Comparison of ENCODE assay signal across 8 cellular contexts in the genomic region with DNA sequence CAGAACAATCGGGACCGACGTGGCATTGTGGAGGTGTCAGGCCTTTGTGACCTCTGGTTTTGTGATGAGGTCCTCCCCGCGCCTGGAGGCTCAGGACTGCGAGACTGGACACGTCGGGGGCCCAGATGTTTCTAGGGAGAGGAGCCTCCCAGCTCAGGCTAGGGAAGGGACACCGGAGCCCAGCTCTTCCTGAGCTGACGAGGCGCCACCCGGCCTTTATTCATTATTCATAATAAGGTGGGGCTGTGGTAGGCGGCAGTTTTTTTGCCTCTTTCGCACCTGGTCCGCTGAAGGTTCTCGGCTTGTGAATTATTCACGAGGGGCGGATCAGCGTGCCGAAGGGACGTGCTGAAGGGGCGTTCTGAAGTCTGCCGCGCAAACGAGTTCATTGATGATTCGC. TPM values are rescaled to one million over a fixed set of nuclear protein-coding genes. Genes with fewer than 3 reads are reported as not detected.
DNase-seq lines count a peak whose midpoint lies in the region; ATAC-seq and TF ChIP-seq lines count a peak whose summit lies in the region.

No MANE protein-coding gene starts in this region.

- H3K36me3 ChIP-seq in H7 (replicated peaks; ENCODE audit: control insufficient read depth, insufficient read depth, low read length), result peaks cover 6% of the 10 kb centered on the region
- peaks cover 33% of the 10 kb centered on the region for H3K36me3 ChIP-seq in OCI-LY7 (ENCODE audit: insufficient read depth, low read length)
- peaks cover 1% of the 10 kb centered on the region for H3K36me3 ChIP-seq in right atrium auricular region

- CTCF ChIA-PET in OCI-LY7 (lab: Charles Lee; ENCODE audit: unreplicated experiment), result no interaction called here

- peaks cover 37% of the 10 kb centered on the region for H3K79me2 ChIP-seq in OCI-LY7 (ENCODE audit: insufficient read depth, low read depth, low read length)

- peak overlapping the region; percentile 93 for H3K27ac Mint-ChIP-seq in activated T-helper 2 cell treated with anti-CD3 and anti-CD28 coated beads, Interferon-gamma antibody, Interleukin-2, Interleukin-4, amounts not matched to agents 10 μg/mL and 5 μg/mL and 100 μg/mL, durations not matched to agents 14 hours and 24 hours and 36 hours

- H3K27ac ChIP-seq in OCI-LY7 (ENCODE audit: low read depth, low read length, poor library complexity, severe bottlenecking), result peak overlapping the region; percentile 99
- peak overlapping the region in 1 of 2 donors; percentile 70 for H3K27ac ChIP-seq in right atrium auricular region

- ATAC-seq in GM19023 (IDR thresholded peaks at IDR 0.05; ENCODE audit: unreplicated experiment), result no peak

- peak overlapping the region; percentile 96 for H3K4me2 ChIP-seq in OCI-LY7 (ENCODE audit: low read length)

- H3K4me3 ChIP-seq in H7 (ENCODE audit: insufficient read depth, low read depth, low read length), result peak overlapping the region; percentile 69
- H3K4me3 ChIP-seq in OCI-LY7 (ENCODE audit: low read depth, low read length, poor library complexity, severe bottlenecking), result peak overlapping the region; percentile 94
- peak overlapping the region; percentile 41 to 59 for H3K4me3 ChIP-seq in right atrium auricular region

- no peaks in the 10 kb centered on the region for H3K9me2 ChIP-seq in OCI-LY7 (ENCODE audit: insufficient read depth, low read length)

- no peak for TF ChIP-seq CTCF in OCI-LY7 (conservative IDR thresholded peaks at IDR 0.05; ENCODE audit: low read length)
- TF ChIP-seq CTCF in right atrium auricular region (IDR thresholded peaks at IDR 0.05), result no peak

- no TSS peak for BruUV-seq in OCI-LY7 (replicated peaks; lab: Mats Ljungman, UMichigan)

- H3K27me3 Mint-ChIP-seq in activated T-helper 2 cell treated with anti-CD3 and anti-CD28 coated beads, Interferon-gamma antibody, Interleukin-2, Interleukin-4, amounts not matched to agents 10 μg/mL and 5 μg/mL and 100 μg/mL, durations not matched to agents 14 hours and 24 hours and 36 hours (ENCODE audit: low read depth), result no peaks in the 10 kb centered on the region

- H3K4me1 Mint-ChIP-seq in activated T-helper 2 cell treated with anti-CD3 and anti-CD28 coated beads, Interferon-gamma antibody, Interleukin-2, Interleukin-4, amounts not matched to agents 10 μg/mL and 5 μg/mL and 100 μg/mL, durations not matched to agents 14 hours and 24 hours and 36 hours (ENCODE audit: low read depth), result peaks cover 29% of the 10 kb centered on the region

- no peaks in the 10 kb centered on the region for H3K9me3 ChIP-seq in OCI-LY7 (ENCODE audit: low read length)
- H3K9me3 ChIP-seq in right atrium auricular region, result no peaks in the 10 kb centered on the region

- no peaks in the 10 kb centered on the region for H3K9me3 Mint-ChIP-seq in activated T-helper 2 cell treated with anti-CD3 and anti-CD28 coated beads, Interferon-gamma antibody, Interleukin-2, Interleukin-4, amounts not matched to agents 10 μg/mL and 5 μg/mL and 100 μg/mL, durations not matched to agents 14 hours and 24 hours and 36 hours

- H3K27me3 ChIP-seq in H7 (ENCODE audit: control insufficient read depth, insufficient read depth, low read length), result peaks cover 4% of the 10 kb centered on the region
- no peaks in the 10 kb centered on the region for H3K27me3 ChIP-seq in right atrium auricular region

- POLR2A ChIA-PET in OCI-LY7 (lab: Charles Lee), result interaction anchor here (0.6 to 1.4 kb wide), 6 partner anchors 26 to 662 kb away, joined by 3 to 8 read pairs (median 4); partner anchors contain the start of genes NDUFB11, RBM10 and USP11

- DNase-seq in H7 (peak; percentile 58), OCI-LY7 (ENCODE audit: low spot score) (peak; percentile 89), right atrium auricular region (ENCODE audit: low spot score) (no peak), GM19240 (ENCODE audit: insufficient read length, low spot score) (no peak), cerebellar nuclear complex (lab: John Stamatoyannopoulos, UW) (no peak)
- peak; percentile 24 for DNase-seq in activated T-helper 2 cell treated with anti-CD3 and anti-CD28 coated beads, Interferon-gamma antibody, Interleukin-2, Interleukin-4, amounts not matched to agents 10 μg/mL and 5 μg/mL and 100 μg/mL, durations not matched to agents 14 hours and 24 hours and 36 hours (ENCODE audit: low spot score)
- peak; percentile 22 to 25 for DNase-seq in stimulated activated CD4-positive, alpha-beta T cell treated with anti-CD3 and anti-CD28 coated beads, Interleukin-12 subunit alpha, Interleukin-12 subunit beta, amount 100 ng/mL, for 24 hours (ENCODE audit: low read depth in 2 of 2)

- intact Hi-C loops in OCI-LY7 (cut with micrococcal nuclease; ENCODE audit: unreplicated experiment), result loop anchor here (5.0 kb wide), 1 partner anchor 331 kb away; no protein-coding TSS in a partner anchor
- intact Hi-C loops in activated T-helper 2 cell treated with anti-CD3 and anti-CD28 coated beads, Interferon-gamma antibody, Interleukin-2, Interleukin-4, amounts not matched to agents 10 μg/mL and 5 μg/mL and 100 μg/mL, durations not matched to agents 14 hours and 24 hours and 36 hours (cut with micrococcal nuclease), result loop anchor here (2.0 to 10.0 kb wide), 2 partner anchors 47 to 123 kb away; partner anchors contain the start of genes NDUFB11 and RBM10

- H3K4me1 ChIP-seq in OCI-LY7 (ENCODE audit: insufficient read depth, low read length, poor library complexity, severe bottlenecking) (peaks cover 24% of the 10 kb centered on the region), right atrium auricular region (peaks cover 0 to 40% of the 10 kb centered on the region in 2 donors)

- peak overlapping the region; percentile 32; the same call in 1 of the 2 replicates for H2AFZ ChIP-seq in OCI-LY7 (ENCODE audit: low read length)

- peaks cover 30% of the 10 kb centered on the region for H3K36me3 Mint-ChIP-seq in activated T-helper 2 cell treated with anti-CD3 and anti-CD28 coated beads, Interferon-gamma antibody, Interleukin-2, Interleukin-4, amounts not matched to agents 10 μg/mL and 5 μg/mL and 100 μg/mL, durations not matched to agents 14 hours and 24 hours and 36 hours (ENCODE audit: low read depth)

- no peaks in the 10 kb centered on the region for H4K20me1 ChIP-seq in OCI-LY7 (ENCODE audit: insufficient read depth, low read length)

- peak overlapping the region; percentile 93 for H3K4me3 Mint-ChIP-seq in activated T-helper 2 cell treated with anti-CD3 and anti-CD28 coated beads, Interferon-gamma antibody, Interleukin-2, Interleukin-4, amounts not matched to agents 10 μg/mL and 5 μg/mL and 100 μg/mL, durations not matched to agents 14 hours and 24 hours and 36 hours (ENCODE audit: low read depth)

RNA-seq across cellular contexts. Expression of gene UBA1, which starts 2.3 kb away (rescaled TPM):
- total RNA-seq in H7 (2014; rRNA removed; shearing (Covaris generic)), result 427 and 477 TPM in 2 replicates
- total RNA-seq in OCI-LY7 (2014; rRNA removed; shearing (Covaris generic)), result 137 and 169 TPM in 2 replicates
- total RNA-seq in OCI-LY7 (2022) (294 and 296 TPM in 2 replicates), right atrium auricular region (100 to 1,000 TPM; 102 to 136 TPM)
- 242 and 250 TPM in 2 replicates for total RNA-seq in activated T-helper 2 cell treated with anti-CD3 and anti-CD28 coated beads, Interferon-gamma antibody, Interleukin-2, Interleukin-4, amounts not matched to agents 10 μg/mL and 5 μg/mL and 100 μg/mL, durations not matched to agents 14 hours and 24 hours and 36 hours

RNA-seq across cellular contexts. Expression of gene CDK16, which starts 27.1 kb away (rescaled TPM):
- total RNA-seq in H7 (2014; rRNA removed; shearing (Covaris generic)), result 227 and 270 TPM in 2 replicates
- total RNA-seq in OCI-LY7 (2014; rRNA removed; shearing (Covaris generic)), result 49.3 and 68.5 TPM in 2 replicates
- 86.1 and 98.9 TPM in 2 replicates for total RNA-seq in OCI-LY7 (2022)
- total RNA-seq in activated T-helper 2 cell treated with anti-CD3 and anti-CD28 coated beads, Interferon-gamma antibody, Interleukin-2, Interleukin-4, amounts not matched to agents 10 μg/mL and 5 μg/mL and 100 μg/mL, durations not matched to agents 14 hours and 24 hours and 36 hours, result 71.2 and 80.6 TPM in 2 replicates
- total RNA-seq in right atrium auricular region, result 100 to 1,000 TPM; 128 to 140 TPM

RNA-seq across cellular contexts. Expression of gene USP11, which starts 41.5 kb away (rescaled TPM):
- total RNA-seq in H7 (2014; rRNA removed; shearing (Covaris generic)), result 97.8 and 105 TPM in 2 replicates
- total RNA-seq in OCI-LY7 (2014; rRNA removed; shearing (Covaris generic)), result 46.5 and 49.3 TPM in 2 replicates
- 91.8 and 106 TPM in 2 replicates for total RNA-seq in OCI-LY7 (2022)
- total RNA-seq in activated T-helper 2 cell treated with anti-CD3 and anti-CD28 coated beads, Interferon-gamma antibody, Interleukin-2, Interleukin-4, amounts not matched to agents 10 μg/mL and 5 μg/mL and 100 μg/mL, durations not matched to agents 14 hours and 24 hours and 36 hours, result 37.2 and 39.5 TPM in 2 replicates
- 10 to 100 TPM; 35.2 to 63.6 TPM for total RNA-seq in right atrium auricular region

RNA-seq across cellular contexts. Expression of gene RBM10, which starts 46.3 kb away (rescaled TPM):
- 72.6 and 79.1 TPM in 2 replicates for total RNA-seq in H7 (2014; rRNA removed; shearing (Covaris generic))
- total RNA-seq in OCI-LY7 (2014; rRNA removed; shearing (Covaris generic)), result 40.1 and 45.6 TPM in 2 replicates
- total RNA-seq in OCI-LY7 (2022) (44.9 and 46.6 TPM in 2 replicates), right atrium auricular region (10 to 100 TPM; 22.1 to 32.1 TPM)
- 65.7 and 69.2 TPM in 2 replicates for total RNA-seq in activated T-helper 2 cell treated with anti-CD3 and anti-CD28 coated beads, Interferon-gamma antibody, Interleukin-2, Interleukin-4, amounts not matched to agents 10 μg/mL and 5 μg/mL and 100 μg/mL, durations not matched to agents 14 hours and 24 hours and 36 hours

RNA-seq across cellular contexts. Expression of gene NDUFB11, which starts 46.8 kb away (rescaled TPM):
- total RNA-seq in H7 (2014; rRNA removed; shearing (Covaris generic)), result 106 and 108 TPM in 2 replicates
- 139 TPM in 2 replicates for total RNA-seq in OCI-LY7 (2014; rRNA removed; shearing (Covaris generic))
- 76.8 and 78.1 TPM in 2 replicates for total RNA-seq in OCI-LY7 (2022)
- total RNA-seq in activated T-helper 2 cell treated with anti-CD3 and anti-CD28 coated beads, Interferon-gamma antibody, Interleukin-2, Interleukin-4, amounts not matched to agents 10 μg/mL and 5 μg/mL and 100 μg/mL, durations not matched to agents 14 hours and 24 hours and 36 hours, result 91.7 and 98.8 TPM in 2 replicates
- 100 to 1,000 TPM; 113 to 120 TPM for total RNA-seq in right atrium auricular region

Comparison
In these comparisons a context has a peak if more than half of its experiments do, and no peak if none do; other contexts are left out.
1. DNase-seq: peak in H7 (single experiment), OCI-LY7 (single experiment), activated T-helper 2 cell treated with anti-CD3 and anti-CD28 coated beads, Interferon-gamma antibody, Interleukin-2, Interleukin-4, amounts not matched to agents 10 μg/mL and 5 μg/mL and 100 μg/mL, durations not matched to agents 14 hours and 24 hours and 36 hours (single experiment) and stimulated activated CD4-positive, alpha-beta T cell treated with anti-CD3 and anti-CD28 coated beads, Interleukin-12 subunit alpha, Interleukin-12 subunit beta, amount 100 ng/mL, for 24 hours (2 of 2); none in right atrium auricular region (single experiment), GM19240 (single experiment) and cerebellar nuclear complex (0 of 2).
2. Peak in every context shown above with its lines, with median percentiles within 50 percentile points of each other: H3K4me3 ChIP-seq.